ENCODE assay signal across 8 cellular contexts in the genomic region with DNA sequence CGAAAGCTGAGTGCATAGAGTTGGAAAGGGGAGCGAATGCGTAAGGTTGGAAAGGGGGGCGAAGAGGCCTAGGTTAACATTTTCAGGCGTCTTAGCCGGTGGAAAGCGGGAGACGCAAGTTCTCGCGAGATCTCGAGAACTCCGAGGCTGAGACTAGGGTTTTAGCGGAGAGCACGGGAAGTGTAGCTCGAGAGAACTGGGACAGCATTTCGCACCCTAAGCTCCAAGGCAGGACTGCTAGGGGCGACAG. TPM values are rescaled to one million over a fixed set of nuclear protein-coding genes. Genes with fewer than 3 reads are reported as not detected.
DNase-seq lines count a peak whose midpoint lies in the region; ATAC-seq and TF ChIP-seq lines count a peak whose summit lies in the region.

No MANE protein-coding gene starts in this region.

- TF ChIP-seq EP300 in gastroesophageal sphincter (IDR thresholded peaks at IDR 0.05), result no peak

- peak; percentile 31 for ATAC-seq in GM19351 (IDR thresholded peaks at IDR 0.05; ENCODE audit: unreplicated experiment)
- peak; percentile 45 for ATAC-seq in HG03432 (IDR thresholded peaks at IDR 0.05; ENCODE audit: unreplicated experiment)
- ATAC-seq in gastroesophageal sphincter, result peak; percentile 55

- H3K4me3 ChIP-seq in gastroesophageal sphincter, result peak overlapping the region; percentile 82 to 99

- intact Hi-C loops in head of caudate nucleus (cut with DNase I), result loop anchor here (10.0 kb wide), 3 partner anchors 121 to 689 kb away; partner anchors contain the start of genes CXorf38 and USP9X

- H3K36me3 Mint-ChIP-seq in osteocyte (ENCODE audit: unreplicated experiment), result no peaks in the 10 kb centered on the region

- no peaks in the 10 kb centered on the region for H3K27me3 Mint-ChIP-seq in osteocyte (ENCODE audit: unreplicated experiment)

- H3K27ac ChIP-seq in gastroesophageal sphincter, result peak overlapping the region; percentile 98 to 100 (median 100)

- TF ChIP-seq POLR2A in gastroesophageal sphincter (IDR thresholded peaks at IDR 0.05), result no peak

- no peaks in the 10 kb centered on the region for H3K36me3 ChIP-seq in gastroesophageal sphincter

- no peaks in the 10 kb centered on the region for H3K27me3 ChIP-seq in gastroesophageal sphincter

- peak; percentile 69 for DNase-seq in COLO829 (ENCODE audit: low spot score)
- DNase-seq in NCI-H524 treated with DMSO at 0.1 percent for 48 hours (lab: John Stamatoyannopoulos, UW), result peak; percentile 74
- DNase-seq in activated naive CD4-positive, alpha-beta T cell treated with anti-CD3 and anti-CD28 coated beads, Interleukin-2, amount 50 U/mL, for 16 hours, result peak; percentile 69
- no peak for DNase-seq in osteocyte (ENCODE audit: extremely low spot score, unreplicated experiment)
- no peak for DNase-seq in head of caudate nucleus

- peaks cover 40% of the 10 kb centered on the region for H3K4me1 Mint-ChIP-seq in osteocyte (ENCODE audit: unreplicated experiment)

- WGBS in gastroesophageal sphincter (ENCODE audit: low coverage in 1 of 2), 2 donors, result 0% methylated on average over 2 to 15 of the region's 17 CpGs

- TF ChIP-seq CTCF in gastroesophageal sphincter (IDR thresholded peaks at IDR 0.05) (no peak), osteocyte (IDR thresholded peaks at IDR 0.05) (no peak)

- H3K4me1 ChIP-seq in gastroesophageal sphincter, result peaks cover 0 to 10% (median 3%) of the 10 kb centered on the region in 3 donors

- peak overlapping the region; percentile 100 for H3K27ac Mint-ChIP-seq in osteocyte (ENCODE audit: unreplicated experiment)

- H3K9me3 Mint-ChIP-seq in osteocyte (ENCODE audit: unreplicated experiment), result no peaks in the 10 kb centered on the region

- peak overlapping the region; percentile 82 for H3K4me3 Mint-ChIP-seq in osteocyte (ENCODE audit: unreplicated experiment)

- no peaks in the 10 kb centered on the region for H3K9me3 ChIP-seq in gastroesophageal sphincter

RNA-seq across cellular contexts. Expression of gene DDX3X, which starts 0.3 kb away (rescaled TPM):
- total RNA-seq in gastroesophageal sphincter (100 to 1,000 TPM; 226 to 385 (median 318) TPM), osteocyte (212 and 215 TPM in 2 replicates)

Comparison
In these comparisons a context has a peak if more than half of its experiments do, and no peak if none do; other contexts are left out.
1. DNase-seq: peak in COLO829 (single experiment), NCI-H524 treated with DMSO at 0.1 percent for 48 hours (single experiment) and activated naive CD4-positive, alpha-beta T cell treated with anti-CD3 and anti-CD28 coated beads, Interleukin-2, amount 50 U/mL, for 16 hours (single experiment); none in osteocyte (single experiment) and head of caudate nucleus (0 of 42).
2. Peak in every context shown above with its lines, with median percentiles within 50 percentile points of each other: ATAC-seq.